In genomic region chr2:199696048-199696447, GRCh38 we compare ENCODE assay signal across 33 cellular contexts.
"Had no signal": no experiment of that assay in that cellular context is flagged by ENCODE, and none has a peak within 500 bp of the region (broad histone marks: within the 10 kb centered on the region; RNA-seq: fewer than 3 reads in every experiment).

No MANE protein-coding gene starts in this region.

- DNase-seq: activated B cell treated with CpG ODN at 0.5 μM for 24 hours; activated CD4-positive, alpha-beta T cell treated with anti-CD3 and anti-CD28 coated beads for 48 hours; activated CD4-positive, alpha-beta T cell treated with anti-CD3 and anti-CD28 coated beads, Interleukin-2, amount 50 U/mL, for 1 hour; activated CD4-positive, alpha-beta T cell treated with anti-CD3 and anti-CD28 coated beads, Interleukin-2, amount 50 U/mL, for 48 hours; activated CD8-positive, alpha-beta memory T cell treated with anti-CD3 and anti-CD28 coated beads for 24 hours; activated CD8-positive, alpha-beta T cell treated with anti-CD3 and anti-CD28 coated beads for 36 hours; activated effector memory CD4-positive, alpha-beta T cell treated with Interleukin-2 at 50 U/mL for 16 hours; activated gamma-delta T cell treated with Interleukin-2 at 50 U/mL for 16 hours; activated naive CD4-positive, alpha-beta T cell treated with anti-CD3 and anti-CD28 coated beads, Interleukin-2, amount 50 U/mL, for 16 hours; activated naive CD4-positive, alpha-beta T cell treated with Interleukin-2 at 50 U/mL for 16 hours; activated T-cell treated with anti-CD3 and anti-CD28 coated beads, Interleukin-2, amount 50 U/mL, for 4 hours; amniotic stem cell; anterior cingulate cortex; body of pancreas; central memory CD4-positive, alpha-beta T cell; cerebellar nuclear complex; dorsolateral prefrontal cortex; effector memory CD4-positive, alpha-beta T cell; endodermal cell; foreskin fibroblast; T-helper 1 cell; T-helper 17 cell; T1000; WERI-Rb-1 had no signal

- H3K27ac ChIP-seq: body of pancreas, cardiac muscle cell, coronary artery, dorsolateral prefrontal cortex, WERI-Rb-1 had no signal

- H3K27me3 Mint-ChIP-seq: dendritic cell treated with granulocyte-macrophage colony-stimulating factor and Interleukin-4, amounts not matched to agents 40 ng/mL and 50 ng/mL, for 4 days had no signal

- H3K4me3 Mint-ChIP-seq: activated B cell treated with CpG ODN at 0.5 μM for 24 hours; activated CD8-positive, alpha-beta T cell treated with anti-CD3 and anti-CD28 coated beads for 36 hours; activated naive CD8-positive, alpha-beta T cell; activated T-cell treated with anti-CD3 and anti-CD28 coated beads, Interleukin-2, amount 50 U/mL, for 4 hours; activated T-helper 17 cell treated with anti-CD3 and anti-CD28 coated beads, Interleukin-2, amount 50 U/mL, for 72 hours; dendritic cell treated with granulocyte-macrophage colony-stimulating factor and Interleukin-4, amounts not matched to agents 40 ng/mL and 50 ng/mL, for 4 days; endodermal cell; T-helper 17 cell; T-helper 2 cell treated with Interferon-gamma antibody and Interleukin-4, amounts not matched to agents 5 μg/mL and 100 μg/mL, for 36 hours had no signal

- FAIRE-seq: frontal cortex had no signal

- H3K36me3 Mint-ChIP-seq: activated naive CD8-positive, alpha-beta T cell had no signal

- H3K4me1 Mint-ChIP-seq: activated B cell treated with CpG ODN at 0.5 μM for 24 hours; activated T-helper 17 cell treated with anti-CD3 and anti-CD28 coated beads, Interleukin-2, amount 50 U/mL, for 72 hours; endodermal cell; T-helper 17 cell had no signal

- ATAC-seq: activated CD4-positive, CD25-positive, alpha-beta regulatory T cell treated with anti-CD3 and anti-CD28 coated beads, Interleukin-2, amount 50 U/mL, for 24 hours; activated CD8-positive, alpha-beta T cell treated with anti-CD3 and anti-CD28 coated beads for 36 hours; activated T-cell treated with anti-CD3 and anti-CD28 coated beads, Interleukin-2, amount 50 U/mL, for 4 hours; activated T-helper 17 cell treated with anti-CD3 and anti-CD28 coated beads, Interleukin-2, amount 50 U/mL, for 72 hours; body of pancreas; esophagus mucosa; T-helper 17 cell had no signal

- H3K4me1 ChIP-seq: body of pancreas had no signal

- H3K36me3 ChIP-seq: cardiac muscle cell, WERI-Rb-1 had no signal

- H3K27ac Mint-ChIP-seq: activated B cell treated with CpG ODN at 0.5 μM for 24 hours; activated CD8-positive, alpha-beta T cell treated with anti-CD3 and anti-CD28 coated beads for 36 hours; activated naive CD8-positive, alpha-beta T cell; activated T-helper 17 cell treated with anti-CD3 and anti-CD28 coated beads, Interleukin-2, amount 50 U/mL, for 72 hours; dendritic cell treated with granulocyte-macrophage colony-stimulating factor and Interleukin-4, amounts not matched to agents 40 ng/mL and 50 ng/mL, for 4 days; endodermal cell; T-helper 17 cell; T-helper 2 cell treated with Interferon-gamma antibody and Interleukin-4, amounts not matched to agents 5 μg/mL and 100 μg/mL, for 36 hours had no signal

- H3K4me3 ChIP-seq: body of pancreas, cardiac muscle cell, coronary artery, dorsolateral prefrontal cortex had no signal

- H3K9me3 Mint-ChIP-seq: activated B cell treated with CpG ODN at 0.5 μM for 24 hours; activated CD8-positive, alpha-beta T cell treated with anti-CD3 and anti-CD28 coated beads for 36 hours; activated T-cell treated with anti-CD3 and anti-CD28 coated beads, Interleukin-2, amount 50 U/mL, for 4 hours; activated T-helper 17 cell treated with anti-CD3 and anti-CD28 coated beads, Interleukin-2, amount 50 U/mL, for 72 hours; dendritic cell treated with granulocyte-macrophage colony-stimulating factor and Interleukin-4, amounts not matched to agents 40 ng/mL and 50 ng/mL, for 4 days; endodermal cell; T-helper 2 cell treated with Interferon-gamma antibody and Interleukin-4, amounts not matched to agents 5 μg/mL and 100 μg/mL, for 36 hours had no signal

- H3K9me3 ChIP-seq: body of pancreas had no signal

- H3K27me3 ChIP-seq: body of pancreas, dorsolateral prefrontal cortex had no signal
